ENCODE assay signal across 31 cellular contexts in the genomic region with DNA sequence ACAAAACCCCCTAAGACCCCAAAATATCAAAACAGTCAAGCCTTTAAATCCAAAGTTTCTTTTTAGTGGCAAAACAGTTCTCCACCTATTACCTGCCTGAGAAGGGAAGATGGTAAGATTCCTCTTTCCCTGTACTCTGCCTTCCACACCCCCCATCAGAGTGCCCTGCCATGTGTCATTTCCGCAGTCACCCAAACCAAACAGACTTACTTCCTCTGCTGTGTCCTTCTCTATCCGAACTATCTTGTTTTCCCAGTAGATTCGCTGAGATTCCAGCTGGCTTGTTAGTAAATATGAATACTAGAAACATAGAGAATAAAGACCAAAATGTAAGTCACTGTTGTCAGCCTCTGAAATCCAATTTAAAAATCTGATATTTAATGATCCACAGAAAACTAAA.
"Had no signal": no experiment of that assay in that cellular context is flagged by ENCODE, and none has a peak within 500 bp of the region (broad histone marks: within the 10 kb centered on the region; RNA-seq: fewer than 3 reads in every experiment).

No MANE protein-coding gene starts in this region.

- H3K4me3 ChIP-seq: K562, SJCRH30, SK-N-MC had no signal

- ATAC-seq: activated naive CD8-positive, alpha-beta T cell treated with anti-CD3 and anti-CD28 coated beads, Interleukin-2, amount 50 U/mL, for 24 hours; K562; Panc1 had no signal

- H3K9me3 Mint-ChIP-seq: activated B cell treated with CpG ODN at 0.5 μM for 24 hours; activated CD4-positive, alpha-beta memory T cell treated with anti-CD3 and anti-CD28 coated beads for 36 hours; activated naive CD4-positive, alpha-beta T cell treated with anti-CD3 and anti-CD28 coated beads, Interleukin-2, amount 50 U/mL, for 24 hours; activated naive CD8-positive, alpha-beta T cell treated with anti-CD3 and anti-CD28 coated beads, Interleukin-2, amount 50 U/mL, for 24 hours; activated T-helper 2 cell treated with anti-CD3 and anti-CD28 coated beads, Interferon-gamma antibody, Interleukin-2, Interleukin-4, amounts not matched to agents 10 μg/mL and 5 μg/mL and 100 μg/mL, durations not matched to agents 14 hours and 24 hours and 36 hours; brain; T-helper 2 cell treated with Interferon-gamma antibody and Interleukin-4, amounts not matched to agents 5 μg/mL and 100 μg/mL, for 36 hours had no signal

- H3K4me3 Mint-ChIP-seq: activated B cell treated with CpG ODN at 0.5 μM for 24 hours; activated CD4-positive, alpha-beta memory T cell treated with anti-CD3 and anti-CD28 coated beads for 36 hours; activated naive CD4-positive, alpha-beta T cell treated with anti-CD3 and anti-CD28 coated beads, Interleukin-2, amount 50 U/mL, for 24 hours; activated naive CD8-positive, alpha-beta T cell treated with anti-CD3 and anti-CD28 coated beads, Interleukin-2, amount 50 U/mL, for 24 hours; brain; T-helper 2 cell treated with Interferon-gamma antibody and Interleukin-4, amounts not matched to agents 5 μg/mL and 100 μg/mL, for 36 hours had no signal

- H3K27ac ChIP-seq: SJCRH30, SK-N-MC, VCaP had no signal

- H3K27me3 Mint-ChIP-seq: activated B cell treated with CpG ODN at 0.5 μM for 24 hours; activated CD4-positive, alpha-beta memory T cell treated with anti-CD3 and anti-CD28 coated beads for 36 hours; activated naive CD4-positive, alpha-beta T cell treated with anti-CD3 and anti-CD28 coated beads, Interleukin-2, amount 50 U/mL, for 24 hours; activated naive CD8-positive, alpha-beta T cell treated with anti-CD3 and anti-CD28 coated beads, Interleukin-2, amount 50 U/mL, for 24 hours; brain had no signal

- H3K4me1 ChIP-seq: SJCRH30 had no signal

- DNase-seq: activated B cell treated with CpG ODN at 0.5 μM for 24 hours; activated CD4-positive, alpha-beta memory T cell treated with anti-CD3 and anti-CD28 coated beads for 36 hours; activated CD4-positive, alpha-beta T cell treated with anti-CD3 and anti-CD28 coated beads for 4 hours; activated CD4-positive, alpha-beta T cell treated with anti-CD3 and anti-CD28 coated beads, Interleukin-2, amount 50 U/mL, for 1 hour; activated CD4-positive, CD25-positive, alpha-beta regulatory T cell treated with anti-CD3 and anti-CD28 coated beads, Interleukin-2, amount 50 U/mL, for 72 hours; activated CD8-positive, alpha-beta memory T cell treated with anti-CD3 and anti-CD28 coated beads, Interleukin-2, amount 50 U/mL, for 4 hours; activated gamma-delta T cell; activated naive CD4-positive, alpha-beta T cell treated with Interleukin-2 at 50 U/mL for 16 hours; activated naive CD8-positive, alpha-beta T cell treated with anti-CD3 and anti-CD28 coated beads, Interleukin-2, amount 50 U/mL, for 24 hours; activated T-cell treated with anti-CD3 and anti-CD28 coated beads for 4 hours; activated T-cell treated with anti-CD3 and anti-CD28 coated beads, Interleukin-2, amount 50 U/mL, for 48 hours; anterior cingulate cortex; IMR-90; NCI-H1105; NCI-H1417 treated with DMSO at 0.1 percent for 48 hours; NCI-H187 treated with DMSO at 0.1 percent for 48 hours; NCI-H2081; NCI-H2171 treated with DMSO at 0.1 percent for 48 hours; NCI-H2227 treated with DMSO at 0.1 percent for 48 hours; NCI-H446; NCI-H510A treated with DMSO at 0.1 percent for 48 hours; SHP77; SJCRH30 had no signal

- H3K27ac Mint-ChIP-seq: activated B cell treated with CpG ODN at 0.5 μM for 24 hours; activated CD4-positive, alpha-beta memory T cell treated with anti-CD3 and anti-CD28 coated beads for 36 hours; activated naive CD8-positive, alpha-beta T cell treated with anti-CD3 and anti-CD28 coated beads, Interleukin-2, amount 50 U/mL, for 24 hours; activated T-helper 2 cell treated with anti-CD3 and anti-CD28 coated beads, Interferon-gamma antibody, Interleukin-2, Interleukin-4, amounts not matched to agents 10 μg/mL and 5 μg/mL and 100 μg/mL, durations not matched to agents 14 hours and 24 hours and 36 hours; T-helper 2 cell treated with Interferon-gamma antibody and Interleukin-4, amounts not matched to agents 5 μg/mL and 100 μg/mL, for 36 hours had no signal

- H3K4me1 Mint-ChIP-seq: activated B cell treated with CpG ODN at 0.5 μM for 24 hours; activated naive CD4-positive, alpha-beta T cell treated with anti-CD3 and anti-CD28 coated beads, Interleukin-2, amount 50 U/mL, for 24 hours; activated naive CD8-positive, alpha-beta T cell treated with anti-CD3 and anti-CD28 coated beads, Interleukin-2, amount 50 U/mL, for 24 hours; brain had no signal

- H3K9me3 ChIP-seq: SJCRH30 had no signal

- FAIRE-seq: K562 had no signal
